9 cellular contexts compared by ENCODE assay signal in the genomic region with DNA sequence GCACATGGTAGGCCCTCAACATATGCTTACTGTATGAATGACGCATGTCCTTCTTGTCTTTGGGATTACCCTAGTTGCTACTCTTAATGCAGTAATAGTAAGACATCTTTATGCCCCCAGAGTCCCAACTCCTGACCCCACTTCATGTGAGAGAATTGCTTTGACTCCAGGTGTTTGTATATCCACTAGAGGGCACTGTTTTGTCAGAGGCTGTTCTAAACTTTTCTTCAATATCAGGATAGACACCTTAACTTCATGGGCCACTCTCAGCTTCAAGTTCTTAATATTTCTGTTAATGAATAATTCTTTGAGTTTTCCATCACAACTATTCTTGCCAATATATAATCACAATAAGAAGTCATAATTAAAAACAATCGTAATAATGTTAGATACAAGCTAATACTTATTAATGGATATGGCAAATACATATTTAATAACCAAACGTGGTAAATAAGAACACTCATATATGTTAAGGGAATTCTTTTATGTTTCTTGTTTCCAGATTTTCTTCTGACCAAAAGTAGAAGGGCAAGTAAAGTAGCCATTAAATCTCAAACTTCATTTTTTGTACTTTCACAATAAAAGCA.
DNase-seq lines count a peak whose midpoint lies in the region; ATAC-seq, FAIRE-seq and TF ChIP-seq lines count a peak whose summit lies in the region.
"Had no signal": no experiment of that assay in that cellular context is flagged by ENCODE, and none has a peak within 500 bp of the region (broad histone marks: within the 10 kb centered on the region; RNA-seq: fewer than 3 reads in every experiment).

No MANE protein-coding gene starts in this region.

- DNase-seq in GM12865 (ENCODE audit: low read depth) (peak; percentile 41), HFFc6 (no peak), NCI-H2107 (lab: John Stamatoyannopoulos, UW) (peak; percentile 71), astrocyte (ENCODE audit: low read depth) (peak; percentile 9), kidney glomerular epithelial cell (lab: John Stamatoyannopoulos, UW) (peak; percentile 52)
- no peak for DNase-seq in stimulated activated naive CD8-positive, alpha-beta T cell treated with anti-CD3 and anti-CD28 coated beads, Interleukin-15, amount 100 ng/mL, for 72 hours
- DNase-seq in CD8-positive, alpha-beta T cell: no peak
- no peak for DNase-seq in activated T-helper 2 cell treated with anti-CD3 and anti-CD28 coated beads, Interferon-gamma antibody, Interleukin-2, Interleukin-4, amounts not matched to agents 10 μg/mL and 5 μg/mL and 100 μg/mL, durations not matched to agents 14 hours and 24 hours and 36 hours (ENCODE audit: low spot score)

- no peak overlapping the region for H3K4me2 ChIP-seq in astrocyte (ENCODE audit: low read length)

- H3K27me3 ChIP-seq in astrocyte (ENCODE audit: insufficient read depth, low read length): no peaks in the 10 kb centered on the region
- H3K27me3 ChIP-seq in CD8-positive, alpha-beta T cell (ENCODE audit: insufficient read depth, low read length): no peaks in the 10 kb centered on the region
- H3K27me3 ChIP-seq: SJSA1 had no signal

- peaks cover 46% of the 10 kb centered on the region for H3K9me3 Mint-ChIP-seq in HFFc6
- peaks cover 7% of the 10 kb centered on the region for H3K9me3 Mint-ChIP-seq in astrocyte (ENCODE audit: unreplicated experiment)
- peaks cover 11 to 15% of the 10 kb centered on the region in 2 donors for H3K9me3 Mint-ChIP-seq in stimulated activated naive CD8-positive, alpha-beta T cell treated with anti-CD3 and anti-CD28 coated beads, Interleukin-15, amount 100 ng/mL, for 72 hours
- H3K9me3 Mint-ChIP-seq in CD8-positive, alpha-beta T cell: peaks cover 14% of the 10 kb centered on the region
- no peaks in the 10 kb centered on the region for H3K9me3 Mint-ChIP-seq in activated T-helper 2 cell treated with anti-CD3 and anti-CD28 coated beads, Interferon-gamma antibody, Interleukin-2, Interleukin-4, amounts not matched to agents 10 μg/mL and 5 μg/mL and 100 μg/mL, durations not matched to agents 14 hours and 24 hours and 36 hours

- POLR2A ChIA-PET in CD8-positive, alpha-beta T cell (lab: Charles Lee): no interaction called here

- no peaks in the 10 kb centered on the region for H4K20me1 ChIP-seq in astrocyte (ENCODE audit: insufficient read depth, low read length)

- no peak overlapping the region for H3K27ac ChIP-seq in astrocyte (ENCODE audit: low read depth, low read length)
- H3K27ac ChIP-seq in CD8-positive, alpha-beta T cell (ENCODE audit: low read depth, low read length): no peak overlapping the region
- H3K27ac ChIP-seq: SJSA1 had no signal

- H3K36me3 Mint-ChIP-seq in HFFc6 (ENCODE audit: low read depth) (no peaks in the 10 kb centered on the region), astrocyte (ENCODE audit: low read depth, unreplicated experiment) (no peaks in the 10 kb centered on the region)
- no peaks in the 10 kb centered on the region for H3K36me3 Mint-ChIP-seq in CD8-positive, alpha-beta T cell
- H3K36me3 Mint-ChIP-seq in activated T-helper 2 cell treated with anti-CD3 and anti-CD28 coated beads, Interferon-gamma antibody, Interleukin-2, Interleukin-4, amounts not matched to agents 10 μg/mL and 5 μg/mL and 100 μg/mL, durations not matched to agents 14 hours and 24 hours and 36 hours (ENCODE audit: low read depth): no peaks in the 10 kb centered on the region

- H3K4me3 ChIP-seq in GM12865 (ENCODE audit: low read depth, low read length) (no peak overlapping the region), astrocyte (ENCODE audit: insufficient read depth, low read depth, low read length) (no peak overlapping the region)
- no peak overlapping the region for H3K4me3 ChIP-seq in CD8-positive, alpha-beta T cell (ENCODE audit: low read depth, low read length)
- H3K4me3 ChIP-seq: SJSA1 had no signal

- no peak for ATAC-seq in stimulated activated naive CD8-positive, alpha-beta T cell treated with anti-CD3 and anti-CD28 coated beads, Interleukin-15, amount 100 ng/mL, for 72 hours
- ATAC-seq in CD8-positive, alpha-beta T cell: no peak

- H3K4me1 Mint-ChIP-seq in HFFc6 (ENCODE audit: low read depth) (no peaks in the 10 kb centered on the region), astrocyte (ENCODE audit: low read depth, unreplicated experiment) (no peaks in the 10 kb centered on the region)
- no peaks in the 10 kb centered on the region for H3K4me1 Mint-ChIP-seq in stimulated activated naive CD8-positive, alpha-beta T cell treated with anti-CD3 and anti-CD28 coated beads, Interleukin-15, amount 100 ng/mL, for 72 hours
- no peaks in the 10 kb centered on the region for H3K4me1 Mint-ChIP-seq in CD8-positive, alpha-beta T cell (ENCODE audit: low read depth)
- no peaks in the 10 kb centered on the region for H3K4me1 Mint-ChIP-seq in activated T-helper 2 cell treated with anti-CD3 and anti-CD28 coated beads, Interferon-gamma antibody, Interleukin-2, Interleukin-4, amounts not matched to agents 10 μg/mL and 5 μg/mL and 100 μg/mL, durations not matched to agents 14 hours and 24 hours and 36 hours (ENCODE audit: low read depth)

- H3K9me3 ChIP-seq in astrocyte (ENCODE audit: insufficient read depth, low read depth, low read length): no peaks in the 10 kb centered on the region
- no peaks in the 10 kb centered on the region for H3K9me3 ChIP-seq in CD8-positive, alpha-beta T cell (ENCODE audit: low read length)
- H3K9me3 ChIP-seq: SJSA1 had no signal

- H3K9ac ChIP-seq in astrocyte (ENCODE audit: low read length): no peak overlapping the region

- CTCF ChIA-PET in CD8-positive, alpha-beta T cell (lab: Charles Lee): interaction anchor here (0.9 to 3.6 kb wide), 5 partner anchors 18 to 1357 kb away, joined by 3 to 23 read pairs (median 4); no protein-coding TSS in a partner anchor

- no peak overlapping the region for H2AFZ ChIP-seq in astrocyte (ENCODE audit: low read depth, low read length)

- no peaks in the 10 kb centered on the region for H3K4me1 ChIP-seq in astrocyte (ENCODE audit: insufficient read depth, low read length)
- no peaks in the 10 kb centered on the region for H3K4me1 ChIP-seq in CD8-positive, alpha-beta T cell (ENCODE audit: insufficient read depth, low read length)
- H3K4me1 ChIP-seq: SJSA1 had no signal

- no peaks in the 10 kb centered on the region for H3K79me2 ChIP-seq in astrocyte (ENCODE audit: insufficient read depth, low read length)

- FAIRE-seq in astrocyte (lab: Jason Lieb, UNC): no peak

- H3K27ac Mint-ChIP-seq in HFFc6 (no peak overlapping the region), astrocyte (ENCODE audit: unreplicated experiment) (no peak overlapping the region)
- H3K27ac Mint-ChIP-seq in stimulated activated naive CD8-positive, alpha-beta T cell treated with anti-CD3 and anti-CD28 coated beads, Interleukin-15, amount 100 ng/mL, for 72 hours: peak overlapping the region in 1 of 2 donors; percentile 67
- no peak overlapping the region for H3K27ac Mint-ChIP-seq in CD8-positive, alpha-beta T cell
- H3K27ac Mint-ChIP-seq in activated T-helper 2 cell treated with anti-CD3 and anti-CD28 coated beads, Interferon-gamma antibody, Interleukin-2, Interleukin-4, amounts not matched to agents 10 μg/mL and 5 μg/mL and 100 μg/mL, durations not matched to agents 14 hours and 24 hours and 36 hours: no peak overlapping the region

- no peak overlapping the region for H3K4me3 Mint-ChIP-seq in HFFc6
- no peak overlapping the region for H3K4me3 Mint-ChIP-seq in astrocyte (ENCODE audit: unreplicated experiment)
- H3K4me3 Mint-ChIP-seq in stimulated activated naive CD8-positive, alpha-beta T cell treated with anti-CD3 and anti-CD28 coated beads, Interleukin-15, amount 100 ng/mL, for 72 hours: no peak overlapping the region
- H3K4me3 Mint-ChIP-seq in CD8-positive, alpha-beta T cell: no peak overlapping the region
- H3K4me3 Mint-ChIP-seq in activated T-helper 2 cell treated with anti-CD3 and anti-CD28 coated beads, Interferon-gamma antibody, Interleukin-2, Interleukin-4, amounts not matched to agents 10 μg/mL and 5 μg/mL and 100 μg/mL, durations not matched to agents 14 hours and 24 hours and 36 hours (ENCODE audit: low read depth): no peak overlapping the region

- TF ChIP-seq CTCF in GM12865 (IDR thresholded peaks at IDR 0.05; ENCODE audit: insufficient read depth, low read depth, low read length, missing control alignments) (peak; percentile 61), HFFc6 (IDR thresholded peaks at IDR 0.05) (peak; percentile 64; the same call in 1 of the 2 replicates), astrocyte (IDR thresholded peaks at IDR 0.05; ENCODE audit: insufficient read depth, low read depth, low read length) (peak; percentile 64)
- TF ChIP-seq CTCF in CD8-positive, alpha-beta T cell (IDR thresholded peaks at IDR 0.05): no peak

- intact Hi-C loops in CD8-positive, alpha-beta T cell (cut with DNase I, micrococcal nuclease): loop anchor here in 1 of 2 experiments (1.0 kb wide), 1 partner anchor 1357 kb away; no protein-coding TSS in a partner anchor
- intact Hi-C loops in activated T-helper 2 cell treated with anti-CD3 and anti-CD28 coated beads, Interferon-gamma antibody, Interleukin-2, Interleukin-4, amounts not matched to agents 10 μg/mL and 5 μg/mL and 100 μg/mL, durations not matched to agents 14 hours and 24 hours and 36 hours (cut with micrococcal nuclease): loop anchor here (5.0 kb wide), 1 partner anchor 1356 kb away; no protein-coding TSS in a partner anchor

- H3K36me3 ChIP-seq in astrocyte (ENCODE audit: insufficient read depth, low read length): no peaks in the 10 kb centered on the region
- H3K36me3 ChIP-seq in CD8-positive, alpha-beta T cell (ENCODE audit: insufficient read depth, low read length): no peaks in the 10 kb centered on the region
- H3K36me3 ChIP-seq: SJSA1 had no signal

- H3K27me3 Mint-ChIP-seq in HFFc6 (ENCODE audit: insufficient read depth) (no peaks in the 10 kb centered on the region), astrocyte (ENCODE audit: low read depth, unreplicated experiment) (no peaks in the 10 kb centered on the region)
- H3K27me3 Mint-ChIP-seq in stimulated activated naive CD8-positive, alpha-beta T cell treated with anti-CD3 and anti-CD28 coated beads, Interleukin-15, amount 100 ng/mL, for 72 hours: peaks cover 13% of the 10 kb centered on the region
- H3K27me3 Mint-ChIP-seq in CD8-positive, alpha-beta T cell (ENCODE audit: low read depth): no peaks in the 10 kb centered on the region
- no peaks in the 10 kb centered on the region for H3K27me3 Mint-ChIP-seq in activated T-helper 2 cell treated with anti-CD3 and anti-CD28 coated beads, Interferon-gamma antibody, Interleukin-2, Interleukin-4, amounts not matched to agents 10 μg/mL and 5 μg/mL and 100 μg/mL, durations not matched to agents 14 hours and 24 hours and 36 hours (ENCODE audit: low read depth)

Comparison
In these comparisons a context has a peak if more than half of its experiments do, and no peak if none do; other contexts are left out.
1. DNase-seq: peak in GM12865 (single experiment), NCI-H2107 (single experiment), astrocyte (single experiment) and kidney glomerular epithelial cell (single experiment); none in HFFc6 (single experiment), stimulated activated naive CD8-positive, alpha-beta T cell treated with anti-CD3 and anti-CD28 coated beads, Interleukin-15, amount 100 ng/mL, for 72 hours (0 of 2), CD8-positive, alpha-beta T cell (0 of 7) and activated T-helper 2 cell treated with anti-CD3 and anti-CD28 coated beads, Interferon-gamma antibody, Interleukin-2, Interleukin-4, amounts not matched to agents 10 μg/mL and 5 μg/mL and 100 μg/mL, durations not matched to agents 14 hours and 24 hours and 36 hours (single experiment).